17 cellular contexts compared by ENCODE assay signal in genomic region chrX:17560385-17560784, GRCh38.
DNase-seq lines count a peak whose midpoint lies in the region; ATAC-seq and TF ChIP-seq lines count a peak whose summit lies in the region.
"Had no signal": no experiment of that assay in that cellular context is flagged by ENCODE, and none has a peak within 500 bp of the region (broad histone marks: within the 10 kb centered on the region; RNA-seq: fewer than 3 reads in every experiment).

No MANE protein-coding gene starts in this region.

- in situ Hi-C loops in brain microvascular endothelial cell (cut with HindIII; ENCODE audit: low pct_ligation_motif_present, low sequenced_read_pairs): no loop called here

- no peaks in the 10 kb centered on the region for H3K27me3 Mint-ChIP-seq in mesothelial cell of epicardium (ENCODE audit: low read depth)
- no peaks in the 10 kb centered on the region for H3K27me3 Mint-ChIP-seq in activated naive CD8-positive, alpha-beta T cell treated with anti-CD3 and anti-CD28 coated beads for 36 hours
- H3K27me3 Mint-ChIP-seq: memory B cell had no signal

- no peaks in the 10 kb centered on the region for H3K36me3 Mint-ChIP-seq in mesothelial cell of epicardium
- H3K36me3 Mint-ChIP-seq in activated naive CD8-positive, alpha-beta T cell treated with anti-CD3 and anti-CD28 coated beads for 36 hours: peaks cover 8% of the 10 kb centered on the region
- H3K36me3 Mint-ChIP-seq: memory B cell had no signal

- H3K9ac ChIP-seq in HUES48 (ENCODE audit: low read depth, low read length): no peak overlapping the region
- no peak overlapping the region for H3K9ac ChIP-seq in subcutaneous abdominal adipose tissue (ENCODE audit: low read length in 5 of 5)

- no peak for DNase-seq in brain microvascular endothelial cell
- no peak for DNase-seq in mesothelial cell of epicardium (ENCODE audit: low spot score in 2 of 2, unreplicated experiment in 2 of 2)
- no peak for DNase-seq in SK-N-DZ (ENCODE audit: low spot score)
- DNase-seq in globus pallidus (ENCODE audit: low spot score): no peak
- DNase-seq in activated naive CD8-positive, alpha-beta T cell treated with anti-CD3 and anti-CD28 coated beads for 36 hours: no peak
- DNase-seq: activated CD4-positive, alpha-beta T cell treated with anti-CD3 and anti-CD28 coated beads, Interleukin-2, amount 50 U/mL, for 1 hour; activated T-cell treated with anti-CD3 and anti-CD28 coated beads, Interleukin-2, amount 50 U/mL, for 1 hour; BE2C; NCI-H1930; SIG-M5; stimulated activated CD4-positive, alpha-beta T cell treated with anti-CD3 and anti-CD28 coated beads, Interleukin-4, amount 100 ng/mL, for 24 hours; stimulated activated CD8-positive, alpha-beta memory T cell treated with anti-CD3 and anti-CD28 coated beads, Interleukin-4, amount 100 ng/mL, for 48 hours; testis had no signal

- ATAC-seq in HG02623 (IDR thresholded peaks at IDR 0.05; ENCODE audit: unreplicated experiment): no peak

- peaks cover 27% of the 10 kb centered on the region for H3K4me1 ChIP-seq in HUES48 (ENCODE audit: control insufficient read depth, insufficient read depth, low read length)
- H3K4me1 ChIP-seq in subcutaneous abdominal adipose tissue (ENCODE audit: control insufficient read depth in 5 of 5, insufficient read depth in 5 of 5, low read length in 5 of 5): peaks cover 0 to 28% (median 7%) of the 10 kb centered on the region in 5 donors
- H3K4me1 ChIP-seq: BE2C, testis had no signal

- peak overlapping the region; percentile 26; the same call in 1 of the 2 replicates for H3K4me3 ChIP-seq in HUES48 (ENCODE audit: low read depth, low read length)
- no peak overlapping the region for H3K4me3 ChIP-seq in brain microvascular endothelial cell (ENCODE audit: low read depth, low read length)
- no peak overlapping the region for H3K4me3 ChIP-seq in subcutaneous abdominal adipose tissue (ENCODE audit: low read depth in 1 of 5, low read length in 5 of 5)
- H3K4me3 ChIP-seq: testis had no signal

- H3K9me3 Mint-ChIP-seq in mesothelial cell of epicardium: no peaks in the 10 kb centered on the region
- peaks cover 4% of the 10 kb centered on the region for H3K9me3 Mint-ChIP-seq in activated naive CD8-positive, alpha-beta T cell treated with anti-CD3 and anti-CD28 coated beads for 36 hours
- H3K9me3 Mint-ChIP-seq: memory B cell had no signal

- no peak overlapping the region for H3K4me3 Mint-ChIP-seq in mesothelial cell of epicardium
- H3K4me3 Mint-ChIP-seq in activated naive CD8-positive, alpha-beta T cell treated with anti-CD3 and anti-CD28 coated beads for 36 hours: no peak overlapping the region
- H3K4me3 Mint-ChIP-seq: memory B cell had no signal

- H3K9me3 ChIP-seq in HUES48 (ENCODE audit: control insufficient read depth, insufficient read depth, low read length) (no peaks in the 10 kb centered on the region), subcutaneous abdominal adipose tissue (ENCODE audit: control insufficient read depth in 5 of 5, low read length in 5 of 5) (no peaks in the 10 kb centered on the region)
- H3K9me3 ChIP-seq: BE2C, testis had no signal

- TF ChIP-seq CTCF in brain microvascular endothelial cell (IDR thresholded peaks at IDR 0.05; ENCODE audit: low read depth, low read length, missing control alignments) (no peak), mesothelial cell of epicardium (IDR thresholded peaks at IDR 0.05; ENCODE audit: unreplicated experiment) (no peak)

- peak overlapping the region; percentile 85 for H3K27ac Mint-ChIP-seq in mesothelial cell of epicardium
- no peak overlapping the region for H3K27ac Mint-ChIP-seq in activated naive CD8-positive, alpha-beta T cell treated with anti-CD3 and anti-CD28 coated beads for 36 hours
- H3K27ac Mint-ChIP-seq: memory B cell had no signal

- no peaks in the 10 kb centered on the region for H3K36me3 ChIP-seq in HUES48 (ENCODE audit: control insufficient read depth, insufficient read depth, low read length)
- no peaks in the 10 kb centered on the region for H3K36me3 ChIP-seq in brain microvascular endothelial cell (replicated peaks)
- H3K36me3 ChIP-seq in subcutaneous abdominal adipose tissue (ENCODE audit: control insufficient read depth in 5 of 5, insufficient read depth in 5 of 5, low read length in 5 of 5): no peaks in the 10 kb centered on the region
- H3K36me3 ChIP-seq: BE2C had no signal

- peaks cover 31% of the 10 kb centered on the region for H3K4me1 Mint-ChIP-seq in mesothelial cell of epicardium
- H3K4me1 Mint-ChIP-seq in activated naive CD8-positive, alpha-beta T cell treated with anti-CD3 and anti-CD28 coated beads for 36 hours: peaks cover 22% of the 10 kb centered on the region
- H3K4me1 Mint-ChIP-seq: memory B cell had no signal

- no peaks in the 10 kb centered on the region for H3K27me3 ChIP-seq in HUES48 (ENCODE audit: control insufficient read depth, insufficient read depth, low read length)
- H3K27me3 ChIP-seq in brain microvascular endothelial cell (replicated peaks): no peaks in the 10 kb centered on the region
- H3K27me3 ChIP-seq in subcutaneous abdominal adipose tissue (ENCODE audit: control insufficient read depth in 5 of 5, insufficient read depth in 4 of 5, low read length in 5 of 5): peaks cover 0 to 5% (median 0%) of the 10 kb centered on the region in 5 donors
- H3K27me3 ChIP-seq: BE2C, testis had no signal

- H3K27ac ChIP-seq in HUES48 (ENCODE audit: low read depth, low read length): peak overlapping the region; percentile 56
- peak overlapping the region; percentile 34 for H3K27ac ChIP-seq in brain microvascular endothelial cell
- H3K27ac ChIP-seq in subcutaneous abdominal adipose tissue (ENCODE audit: low read depth, low read length): peak overlapping the region; percentile 14
- H3K27ac ChIP-seq: testis had no signal
